ENCODE assay signal across 8 cellular contexts in the genomic region with DNA sequence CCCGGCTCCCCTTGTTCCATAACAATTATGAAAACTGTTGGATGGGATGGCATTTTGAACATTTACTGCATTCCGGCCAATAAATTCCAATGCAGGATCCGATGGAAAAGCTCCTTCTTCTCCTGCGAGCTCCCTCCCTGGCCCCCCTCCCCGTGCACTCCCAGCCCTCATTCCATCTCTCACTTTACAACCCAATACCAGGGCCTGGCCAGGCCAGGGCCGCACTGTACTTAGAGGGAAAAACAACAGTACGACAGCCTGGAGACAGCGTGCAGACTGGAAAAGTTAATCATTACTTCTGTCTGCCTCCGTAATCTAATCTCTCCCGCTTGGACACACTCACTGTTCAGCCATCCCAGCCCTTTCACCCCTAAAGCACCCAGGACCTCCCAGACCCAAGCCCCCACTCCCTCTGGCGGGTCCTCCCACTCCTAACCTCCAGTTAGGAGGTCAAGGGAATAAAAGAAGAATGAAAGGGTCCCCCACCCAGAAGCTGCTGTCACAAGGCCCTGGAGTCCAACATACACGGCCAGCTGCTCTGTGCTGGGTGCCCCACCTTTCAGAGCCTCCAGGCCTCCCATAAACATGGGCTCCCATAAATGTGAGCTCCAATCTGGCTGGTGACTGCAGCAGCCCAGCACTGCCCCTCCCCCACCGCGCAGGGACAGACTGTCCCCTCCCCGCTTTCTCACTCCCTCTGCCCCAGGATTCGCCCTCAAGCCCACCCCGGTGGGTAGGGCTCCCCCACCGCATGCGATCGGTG. TPM values are rescaled to one million over a fixed set of nuclear protein-coding genes. Genes with fewer than 3 reads are reported as not detected.
DNase-seq lines count a peak whose midpoint lies in the region; ATAC-seq, FAIRE-seq and TF ChIP-seq lines count a peak whose summit lies in the region.

No MANE protein-coding gene starts in this region.

- no peaks in the 10 kb centered on the region for H3K27me3 Mint-ChIP-seq in astrocyte (ENCODE audit: low read depth, unreplicated experiment)

- H3K36me3 ChIP-seq in astrocyte (ENCODE audit: insufficient read depth, low read length) = peaks cover 3% of the 10 kb centered on the region
- no peaks in the 10 kb centered on the region for H3K36me3 ChIP-seq in tibial nerve

- peaks cover 90% of the 10 kb centered on the region for H3K4me1 Mint-ChIP-seq in astrocyte (ENCODE audit: low read depth, unreplicated experiment)

- peak overlapping the region; percentile 79 for H3K4me2 ChIP-seq in astrocyte (ENCODE audit: low read length)

- peak; percentile 10 for DNase-seq in activated CD8-positive, alpha-beta memory T cell treated with anti-CD3 and anti-CD28 coated beads, Interleukin-2, amount 50 U/mL, for 4 hours
- DNase-seq in activated CD8-positive, alpha-beta memory T cell treated with anti-CD3 and anti-CD28 coated beads for 24 hours = no peak
- peak; percentile 89 for DNase-seq in astrocyte (ENCODE audit: low read depth)
- DNase-seq in left lobe of liver (ENCODE audit: low spot score) = peak; percentile 73
- DNase-seq in tibial nerve (ENCODE audit: low spot score in 2 of 2) = peak in 1 of 2 donors; percentile 19
- no peak for DNase-seq in SKM-1 treated with dmso at 0.1 percent for 144 hours (lab: John Stamatoyannopoulos, UW; ENCODE audit: unreplicated experiment)

- peak in 1 of 2 donors; percentile 24 for TF ChIP-seq EP300 in tibial nerve (IDR thresholded peaks at IDR 0.05)

- H2AFZ ChIP-seq in astrocyte (ENCODE audit: low read depth, low read length) = no peak overlapping the region

- ATAC-seq in left lobe of liver = peak; percentile 73
- no peak for ATAC-seq in HG02623 (IDR thresholded peaks at IDR 0.05; ENCODE audit: unreplicated experiment)
- ATAC-seq in HG03342 (IDR thresholded peaks at IDR 0.05; ENCODE audit: unreplicated experiment) = no peak

- TF ChIP-seq CTCF in astrocyte (IDR thresholded peaks at IDR 0.05; ENCODE audit: insufficient read depth, low read depth, low read length) (no peak), tibial nerve (IDR thresholded peaks at IDR 0.05) (no peak)

- H3K79me2 ChIP-seq in astrocyte (ENCODE audit: insufficient read depth, low read length) = peaks cover 99% of the 10 kb centered on the region

- H3K4me3 ChIP-seq in astrocyte (ENCODE audit: insufficient read depth, low read depth, low read length) (no peak overlapping the region), tibial nerve (peak overlapping the region in 1 of 4 donors; percentile 18)

- peak overlapping the region; percentile 82 for H3K9ac ChIP-seq in astrocyte (ENCODE audit: low read length)

- H3K4me1 ChIP-seq in astrocyte (ENCODE audit: insufficient read depth, low read length) (peaks cover 84% of the 10 kb centered on the region), tibial nerve (peaks cover 0 to 95% (median 86%) of the 10 kb centered on the region in 4 donors)

- H3K9me3 ChIP-seq in astrocyte (ENCODE audit: insufficient read depth, low read depth, low read length) (no peaks in the 10 kb centered on the region), tibial nerve (no peaks in the 10 kb centered on the region)

- no peaks in the 10 kb centered on the region for H3K9me3 Mint-ChIP-seq in astrocyte (ENCODE audit: unreplicated experiment)

- H3K27ac ChIP-seq in astrocyte (ENCODE audit: low read depth, low read length) (peak overlapping the region; percentile 90), tibial nerve (peak overlapping the region; percentile 19 to 87 (median 75))

- H3K4me3 Mint-ChIP-seq in astrocyte (ENCODE audit: unreplicated experiment) = peak overlapping the region; percentile 75

- FAIRE-seq in astrocyte (lab: Jason Lieb, UNC) = peak; percentile 83

- H3K27me3 ChIP-seq in astrocyte (ENCODE audit: insufficient read depth, low read length) = no peaks in the 10 kb centered on the region
- no peaks in the 10 kb centered on the region for H3K27me3 ChIP-seq in tibial nerve

- peaks cover 30% of the 10 kb centered on the region for H3K36me3 Mint-ChIP-seq in astrocyte (ENCODE audit: low read depth, unreplicated experiment)

- no peak for TF ChIP-seq POLR2A in tibial nerve (IDR thresholded peaks at IDR 0.05)

- WGBS in tibial nerve, 2 donors = 27 to 34% methylated on average over 18 to 20 of the region's 20 CpGs

- H3K27ac Mint-ChIP-seq in astrocyte (ENCODE audit: unreplicated experiment) = peak overlapping the region; percentile 96

- peaks cover 90% of the 10 kb centered on the region for H4K20me1 ChIP-seq in astrocyte (ENCODE audit: insufficient read depth, low read length)

RNA-seq across cellular contexts. Expression of a gene that starts 20.6 kb away (rescaled TPM):
- total RNA-seq in astrocyte (62.9 and 76.2 TPM in 2 replicates), left lobe of liver (12.4 TPM), tibial nerve (10 to 100 TPM; 34.3 to 56.8 (median 35.6) TPM)

Comparison
In these comparisons a context has a peak if more than half of its experiments do, and no peak if none do; other contexts are left out.
1. DNase-seq: peak in activated CD8-positive, alpha-beta memory T cell treated with anti-CD3 and anti-CD28 coated beads, Interleukin-2, amount 50 U/mL, for 4 hours (single experiment), astrocyte (single experiment) and left lobe of liver (single experiment); none in activated CD8-positive, alpha-beta memory T cell treated with anti-CD3 and anti-CD28 coated beads for 24 hours (single experiment) and SKM-1 treated with dmso at 0.1 percent for 144 hours (single experiment).